In the genomic region with DNA sequence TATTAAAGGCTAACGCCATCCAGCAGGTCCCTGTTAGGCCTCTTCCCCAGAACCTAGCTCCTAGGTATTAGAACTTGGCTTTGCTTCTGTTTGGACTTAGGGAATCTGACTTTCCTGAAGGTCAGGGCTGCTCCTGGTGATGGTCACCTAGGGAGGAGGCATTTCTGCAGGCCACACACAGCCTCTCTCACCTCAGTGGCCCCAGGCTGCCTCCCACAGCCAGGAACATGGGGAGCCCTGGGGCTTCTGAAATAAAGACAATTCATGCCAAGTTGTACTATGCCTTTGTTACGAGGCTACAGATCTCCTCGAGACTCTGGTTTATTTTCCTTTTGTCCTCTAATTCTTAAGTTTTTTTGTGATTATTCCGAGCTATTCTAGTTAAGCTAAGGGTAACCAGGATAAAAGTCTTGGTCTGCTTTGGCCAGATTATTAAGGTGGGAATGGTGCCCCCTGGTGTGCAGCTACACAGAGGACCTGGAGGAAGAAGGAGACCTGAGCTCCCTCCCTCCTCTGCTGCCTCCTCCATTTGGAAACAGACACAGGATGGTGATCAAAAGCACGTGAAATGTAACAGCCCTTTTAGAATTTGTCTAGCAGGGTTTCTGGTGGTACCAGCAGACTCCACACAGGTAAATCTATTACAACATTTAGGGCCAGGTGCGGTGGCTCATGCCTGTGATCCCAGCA, we compare ENCODE assay signal across 8 cellular contexts.
DNase-seq lines count a peak whose midpoint lies in the region; ATAC-seq and TF ChIP-seq lines count a peak whose summit lies in the region.

No MANE protein-coding gene starts in this region.

- TF ChIP-seq CTCF in HL-60 (IDR thresholded peaks at IDR 0.05; ENCODE audit: insufficient read depth, low read length) (peak; percentile 39), sigmoid colon (IDR thresholded peaks at IDR 0.05) (peak in 3 of 4 experiments; percentile 51 to 53 (median 51))

- DNase-seq in A172 (ENCODE audit: low spot score) = peak; percentile 53
- peak; percentile 74 for DNase-seq in ELR (ENCODE audit: low read depth)
- peak; percentile 10 to 12 for DNase-seq in HL-60 (ENCODE audit: low read depth in 1 of 2, low spot score in 1 of 2)
- peak; percentile 25 for DNase-seq in SW480 (ENCODE audit: low spot score)
- peak; percentile 60 for DNase-seq in glomerular visceral epithelial cell (ENCODE audit: extremely low spot score)
- DNase-seq in sigmoid colon = peak; percentile 80
- no peak for DNase-seq in immature natural killer cell

- no peak overlapping the region for H3K4me3 ChIP-seq in HL-60 (replicated peaks; ENCODE audit: insufficient read depth, low read length)
- no peak overlapping the region for H3K4me3 ChIP-seq in sigmoid colon

- H3K27ac Mint-ChIP-seq in immature natural killer cell = no peak overlapping the region

- no peaks in the 10 kb centered on the region for H3K36me3 ChIP-seq in sigmoid colon

- TF ChIP-seq POLR2A in sigmoid colon (IDR thresholded peaks at IDR 0.05) = no peak

- H3K36me3 Mint-ChIP-seq in immature natural killer cell = no peaks in the 10 kb centered on the region

- H3K9me3 ChIP-seq in sigmoid colon = no peaks in the 10 kb centered on the region

- intact Hi-C loops in sigmoid colon (cut with DNase I) = loop anchor here (1.0 to 5.0 kb wide), 2 partner anchors 197 to 210 kb away; no protein-coding TSS in a partner anchor

- WGBS in sigmoid colon, 2 donors = 79 to 84% methylated on average over 6 of the region's 6 CpGs

- no peak for ATAC-seq in GM21717 (IDR thresholded peaks at IDR 0.05; ENCODE audit: unreplicated experiment)

- H3K27ac ChIP-seq in HL-60 (replicated peaks) = no peak overlapping the region
- no peak overlapping the region for H3K27ac ChIP-seq in sigmoid colon

- H3K27me3 Mint-ChIP-seq in immature natural killer cell (ENCODE audit: low read depth in 3 of 3) = peaks cover 0 to 9% (median 3%) of the 10 kb centered on the region in 3 donors

- H3K4me3 Mint-ChIP-seq in immature natural killer cell = no peak overlapping the region

- peaks cover 0 to 9% (median 0%) of the 10 kb centered on the region in 4 donors for H3K4me1 ChIP-seq in sigmoid colon

- H3K9me3 Mint-ChIP-seq in immature natural killer cell = no peaks in the 10 kb centered on the region

- H3K4me1 Mint-ChIP-seq in immature natural killer cell = no peaks in the 10 kb centered on the region

- H3K27me3 ChIP-seq in HL-60 (ENCODE audit: insufficient read depth, poor library complexity, severe bottlenecking) (no peaks in the 10 kb centered on the region), sigmoid colon (no peaks in the 10 kb centered on the region)

- no peak for TF ChIP-seq EP300 in sigmoid colon (IDR thresholded peaks at IDR 0.05)

Comparison
In these comparisons a context has a peak if more than half of its experiments do, and no peak if none do; other contexts are left out.
1. DNase-seq: peak in A172 (single experiment), ELR (single experiment), HL-60 (2 of 2), SW480 (single experiment), glomerular visceral epithelial cell (single experiment) and sigmoid colon (single experiment); none in immature natural killer cell (0 of 3).